ENCODE assay signal across 7 cellular contexts in genomic region chr10:69037489-69037888, GRCh38. TPM values are rescaled to one million over a fixed set of nuclear protein-coding genes. Genes with fewer than 3 reads are reported as not detected.
"Had no signal": no experiment of that assay in that cellular context is flagged by ENCODE, and none has a peak within 500 bp of the region (broad histone marks: within the 10 kb centered on the region; RNA-seq: fewer than 3 reads in every experiment).

No MANE protein-coding gene starts in this region.

- DNase-seq: GM23248, GOT3, H7, HFFc6, KBM-7 had no signal

- H3K4me3 Mint-ChIP-seq: HFFc6, IgD-negative memory B cell had no signal

- H3K27me3 Mint-ChIP-seq: IgD-negative memory B cell had no signal

- H3K9me3 Mint-ChIP-seq: HFFc6 had no signal

- ATAC-seq: HCT116 had no signal

- H3K27ac Mint-ChIP-seq: HFFc6 had no signal

- H3K4me1 Mint-ChIP-seq: IgD-negative memory B cell had no signal

RNA-seq across cellular contexts. Expression of gene SRGN, which starts 50.4 kb away (rescaled TPM):
- total RNA-seq: H7 had no signal
